In genomic region chr14:89022274-89022673, GRCh38 we compare ENCODE assay signal across 26 cellular contexts.
"Had no signal": no experiment of that assay in that cellular context is flagged by ENCODE, and none has a peak within 500 bp of the region (broad histone marks: within the 10 kb centered on the region; RNA-seq: fewer than 3 reads in every experiment).

No MANE protein-coding gene starts in this region.

- H3K4me1 ChIP-seq: prostate gland had no signal

- H3K36me3 ChIP-seq: neutrophil, pancreas, prostate gland, right lobe of liver, sigmoid colon, stomach, thoracic aorta, thyroid gland, tibial nerve, upper lobe of left lung, uterus had no signal

- H3K27ac ChIP-seq: neutrophil, pancreas, prostate gland, right lobe of liver, sigmoid colon, stomach, thoracic aorta, thyroid gland, tibial nerve, upper lobe of left lung, uterus had no signal

- H3K4me3 ChIP-seq: pancreas, prostate gland, right lobe of liver, sigmoid colon, stomach, thoracic aorta, thyroid gland, tibial nerve, upper lobe of left lung, uterus had no signal

- H3K9me3 ChIP-seq: neutrophil, pancreas, prostate gland, right lobe of liver, sigmoid colon, stomach, thoracic aorta, thyroid gland, tibial nerve, upper lobe of left lung, uterus had no signal

- H3K4me1 Mint-ChIP-seq: natural killer cell; nephron; neural crest cell; stimulated activated effector memory CD8-positive, alpha-beta T cell treated with anti-CD3 and anti-CD28 coated beads, Interleukin-12 subunit alpha, Interleukin-12 subunit beta, amount 100 ng/mL, for 72 hours had no signal

- H3K36me3 Mint-ChIP-seq: naive thymus-derived CD4-positive, alpha-beta T cell; natural killer cell; stimulated activated effector memory CD8-positive, alpha-beta T cell treated with anti-CD3 and anti-CD28 coated beads, Interleukin-12 subunit alpha, Interleukin-12 subunit beta, amount 100 ng/mL, for 72 hours; stimulated activated naive B cell treated with anti-CD40 and anti-IgM and Interleukin-4, amounts not matched to agents 10 μg/mL and 1 μg/mL and 100 μg/mL, for 72 hours had no signal

- DNase-seq: naive thymus-derived CD4-positive, alpha-beta T cell; natural killer cell; pancreas; right cardiac atrium; right lobe of liver; sigmoid colon; small intestine; stimulated activated CD4-positive, alpha-beta T cell treated with anti-CD3 and anti-CD28 coated beads, Interleukin-15, amount 100 ng/mL, for 24 hours; stimulated activated CD4-positive, alpha-beta T cell treated with anti-CD3 and anti-CD28 coated beads, Interleukin-2, amount 100 ng/mL, for 24 hours; stimulated activated CD4-positive, alpha-beta T cell treated with anti-CD3 and anti-CD28 coated beads, Interleukin-2, amount 100 ng/mL, for 48 hours; stimulated activated CD4-positive, alpha-beta T cell treated with anti-CD3 and anti-CD28 coated beads, Interleukin-4, amount 100 ng/mL, for 24 hours; stimulated activated naive B cell treated with anti-CD40 and anti-IgM and Interleukin-4, amounts not matched to agents 10 μg/mL and 1 μg/mL and 100 μg/mL, for 72 hours; stimulated activated naive CD4-positive, alpha-beta T cell treated with Interleukin-2 at 50 U/mL for 16 hours; stomach; thyroid gland; trophoblast cell; upper lobe of left lung; uterus had no signal

- H3K27ac Mint-ChIP-seq: naive thymus-derived CD4-positive, alpha-beta T cell; natural killer cell; nephron; stimulated activated effector memory CD8-positive, alpha-beta T cell treated with anti-CD3 and anti-CD28 coated beads, Interleukin-12 subunit alpha, Interleukin-12 subunit beta, amount 100 ng/mL, for 72 hours; stimulated activated naive B cell treated with anti-CD40 and anti-IgM and Interleukin-4, amounts not matched to agents 10 μg/mL and 1 μg/mL and 100 μg/mL, for 72 hours; stimulated activated naive CD8-positive, alpha-beta T cell treated with anti-CD3 and anti-CD28 coated beads, Interleukin-15, Interleukin-2, amounts not matched to agents 100 ng/mL and 50 ng/mL, for 24 hours had no signal

- H3K9me3 Mint-ChIP-seq: natural killer cell; neural crest cell; stimulated activated effector memory CD8-positive, alpha-beta T cell treated with anti-CD3 and anti-CD28 coated beads, Interleukin-12 subunit alpha, Interleukin-12 subunit beta, amount 100 ng/mL, for 72 hours; stimulated activated naive B cell treated with anti-CD40 and anti-IgM and Interleukin-4, amounts not matched to agents 10 μg/mL and 1 μg/mL and 100 μg/mL, for 72 hours; stimulated activated naive CD8-positive, alpha-beta T cell treated with anti-CD3 and anti-CD28 coated beads, Interleukin-15, Interleukin-2, amounts not matched to agents 100 ng/mL and 50 ng/mL, for 24 hours had no signal

- H3K4me3 Mint-ChIP-seq: naive thymus-derived CD4-positive, alpha-beta T cell; natural killer cell; nephron; neural crest cell; stimulated activated effector memory CD8-positive, alpha-beta T cell treated with anti-CD3 and anti-CD28 coated beads, Interleukin-12 subunit alpha, Interleukin-12 subunit beta, amount 100 ng/mL, for 72 hours; stimulated activated naive B cell treated with anti-CD40 and anti-IgM and Interleukin-4, amounts not matched to agents 10 μg/mL and 1 μg/mL and 100 μg/mL, for 72 hours; stimulated activated naive CD8-positive, alpha-beta T cell treated with anti-CD3 and anti-CD28 coated beads, Interleukin-15, Interleukin-2, amounts not matched to agents 100 ng/mL and 50 ng/mL, for 24 hours had no signal

- H3K27me3 ChIP-seq: pancreas, right lobe of liver, thyroid gland had no signal
